23 cellular contexts compared by ENCODE assay signal in genomic region chr12:122202017-122202416, GRCh38. TPM values are rescaled to one million over a fixed set of nuclear protein-coding genes. Genes with fewer than 3 reads are reported as not detected.
DNase-seq lines count a peak whose midpoint lies in the region; ATAC-seq and TF ChIP-seq lines count a peak whose summit lies in the region.
"Had no signal": no experiment of that assay in that cellular context is flagged by ENCODE, and none has a peak within 500 bp of the region (broad histone marks: within the 10 kb centered on the region; RNA-seq: fewer than 3 reads in every experiment).

No MANE protein-coding gene starts in this region.

- ATAC-seq in activated CD8-positive, alpha-beta memory T cell treated with anti-CD3 and anti-CD28 coated beads, Interleukin-2, amount 10 ng/mL, durations not matched to agents 7 days and 5 days: no peak
- ATAC-seq: CD8-positive, alpha-beta T cell; GM12878; T-cell had no signal

- H3K4me1 Mint-ChIP-seq in activated CD4-positive, alpha-beta T cell treated with anti-CD3 and anti-CD28 coated beads, Interleukin-2, amount 10 ng/mL, durations not matched to agents 24 days and 14 days: peaks cover 17% of the 10 kb centered on the region
- peaks cover 18% of the 10 kb centered on the region for H3K4me1 Mint-ChIP-seq in activated CD8-positive, alpha-beta memory T cell treated with anti-CD3 and anti-CD28 coated beads, Interleukin-2, amount 10 ng/mL, durations not matched to agents 7 days and 5 days

- POLR2A ChIA-PET in A673 (lab: Charles Lee; ENCODE audit: low non-redundant PET): no interaction called here

- CTCF ChIA-PET in A673 (lab: Charles Lee): no interaction called here
- CTCF ChIA-PET in activated CD8-positive, alpha-beta memory T cell treated with anti-CD3 and anti-CD28 coated beads, Interleukin-2, amount 10 ng/mL, durations not matched to agents 7 days and 5 days (lab: Charles Lee): interaction anchor here (1.0 to 1.1 kb wide), 2 partner anchors 10 to 43 kb away, joined by 3 read pairs; no protein-coding TSS in a partner anchor

- H3K9me3 Mint-ChIP-seq in activated CD4-positive, alpha-beta T cell treated with anti-CD3 and anti-CD28 coated beads, Interleukin-2, amount 10 ng/mL, durations not matched to agents 24 days and 14 days: no peaks in the 10 kb centered on the region
- no peaks in the 10 kb centered on the region for H3K9me3 Mint-ChIP-seq in activated CD8-positive, alpha-beta memory T cell treated with anti-CD3 and anti-CD28 coated beads, Interleukin-2, amount 10 ng/mL, durations not matched to agents 7 days and 5 days (ENCODE audit: low read depth)
- H3K9me3 Mint-ChIP-seq: CD8-positive, alpha-beta T cell; IgD-negative memory B cell; T-cell had no signal

- TF ChIP-seq CTCF in A673 (conservative IDR thresholded peaks at IDR 0.05; ENCODE audit: low read depth, low read length): no peak

- no peak overlapping the region for H3K27ac ChIP-seq in A673 (ENCODE audit: low read depth, low read length, poor library complexity, severe bottlenecking)
- H3K27ac ChIP-seq: HL-60, KMS-11 had no signal

- no peak overlapping the region for H3K27ac Mint-ChIP-seq in activated CD4-positive, alpha-beta T cell treated with anti-CD3 and anti-CD28 coated beads, Interleukin-2, amount 10 ng/mL, durations not matched to agents 24 days and 14 days
- H3K27ac Mint-ChIP-seq in activated CD8-positive, alpha-beta memory T cell treated with anti-CD3 and anti-CD28 coated beads, Interleukin-2, amount 10 ng/mL, durations not matched to agents 7 days and 5 days: no peak overlapping the region
- H3K27ac Mint-ChIP-seq: CD8-positive, alpha-beta T cell; IgD-negative memory B cell; T-cell had no signal

- peaks cover 2% of the 10 kb centered on the region for H3K36me3 Mint-ChIP-seq in activated CD4-positive, alpha-beta T cell treated with anti-CD3 and anti-CD28 coated beads, Interleukin-2, amount 10 ng/mL, durations not matched to agents 24 days and 14 days (ENCODE audit: low read depth)
- H3K36me3 Mint-ChIP-seq in activated CD8-positive, alpha-beta memory T cell treated with anti-CD3 and anti-CD28 coated beads, Interleukin-2, amount 10 ng/mL, durations not matched to agents 7 days and 5 days: no peaks in the 10 kb centered on the region
- H3K36me3 Mint-ChIP-seq: IgD-negative memory B cell, T-cell had no signal

- BruUV-seq in A673 (replicated peaks; lab: Mats Ljungman, UMichigan): no TSS peak

- H3K4me3 ChIP-seq in A673 (ENCODE audit: low read depth, low read length, poor library complexity, severe bottlenecking): no peak overlapping the region
- H3K4me3 ChIP-seq: GM12878 had no signal

- no peaks in the 10 kb centered on the region for H3K36me3 ChIP-seq in A673 (ENCODE audit: insufficient read depth, low read length, poor library complexity, severe bottlenecking)

- peaks cover 14% of the 10 kb centered on the region for H3K4me1 ChIP-seq in A673 (ENCODE audit: insufficient read depth, low read length, poor library complexity, severe bottlenecking)

- peaks cover 28% of the 10 kb centered on the region for H3K27me3 Mint-ChIP-seq in activated CD4-positive, alpha-beta T cell treated with anti-CD3 and anti-CD28 coated beads, Interleukin-2, amount 10 ng/mL, durations not matched to agents 24 days and 14 days
- peaks cover 54% of the 10 kb centered on the region for H3K27me3 Mint-ChIP-seq in activated CD8-positive, alpha-beta memory T cell treated with anti-CD3 and anti-CD28 coated beads, Interleukin-2, amount 10 ng/mL, durations not matched to agents 7 days and 5 days

- H3K27me3 ChIP-seq in A673 (replicated peaks; ENCODE audit: insufficient read depth, low read depth, low read length, poor library complexity): peaks cover 15% of the 10 kb centered on the region

- intact Hi-C loops in activated CD4-positive, alpha-beta T cell treated with anti-CD3 and anti-CD28 coated beads, Interleukin-2, amount 10 ng/mL, durations not matched to agents 24 days and 14 days (cut with micrococcal nuclease): no loop called here
- intact Hi-C loops in A673 (cut with micrococcal nuclease; ENCODE audit: unreplicated experiment): no loop called here

- no peak for DNase-seq in activated CD4-positive, alpha-beta T cell treated with anti-CD3 and anti-CD28 coated beads, Interleukin-2, amount 10 ng/mL, durations not matched to agents 24 days and 14 days
- no peak for DNase-seq in activated CD4-positive, alpha-beta T cell treated with anti-CD3 and anti-CD28 coated beads, Interleukin-2, amount 50 U/mL, for 48 hours
- DNase-seq in D341Med (ENCODE audit: low spot score): peak; percentile 33
- DNase-seq in SK-N-DZ (ENCODE audit: low spot score): peak; percentile 90
- no peak for DNase-seq in A673 (ENCODE audit: low spot score)
- no peak for DNase-seq in activated effector memory CD4-positive, alpha-beta T cell treated with anti-CD3 and anti-CD28 coated beads, Interleukin-2, amount 50 U/mL, for 16 hours
- DNase-seq in activated CD8-positive, alpha-beta memory T cell treated with anti-CD3 and anti-CD28 coated beads, Interleukin-2, amount 10 ng/mL, durations not matched to agents 7 days and 5 days: no peak
- DNase-seq: C1 segment of cervical spinal cord; Calu3; CD8-positive, alpha-beta T cell; GDM1; MM.1S; NCI-H2029; NCI-H2227 treated with DMSO at 0.1 percent for 48 hours; T-cell had no signal

- no peaks in the 10 kb centered on the region for H3K9me3 ChIP-seq in A673 (ENCODE audit: low read depth, low read length, poor library complexity, severe bottlenecking)

- H3K4me3 Mint-ChIP-seq in activated CD4-positive, alpha-beta T cell treated with anti-CD3 and anti-CD28 coated beads, Interleukin-2, amount 10 ng/mL, durations not matched to agents 24 days and 14 days: peak overlapping the region; percentile 19
- H3K4me3 Mint-ChIP-seq in activated CD8-positive, alpha-beta memory T cell treated with anti-CD3 and anti-CD28 coated beads, Interleukin-2, amount 10 ng/mL, durations not matched to agents 7 days and 5 days: no peak overlapping the region

RNA-seq across cellular contexts. Expression of gene B3GNT4, which starts 1.5 kb away (rescaled TPM):
- total RNA-seq in activated CD4-positive, alpha-beta T cell treated with anti-CD3 and anti-CD28 coated beads, Interleukin-2, amount 10 ng/mL, durations not matched to agents 24 days and 14 days: 0.64 and 1.0 TPM in 2 replicates
- 1.3 and 5.2 TPM in 2 replicates for polyA plus RNA-seq in SK-N-DZ (2014; cell fraction: cytosol; rRNA removed)
- polyA plus RNA-seq in SK-N-DZ (2014; cell fraction: nucleus; rRNA removed): 8.6 and 18.9 TPM in 2 replicates
- 0.15 and 0.22 TPM in 2 replicates for total RNA-seq in A673 (2021)
- under 1 TPM; 0.19 to 0.76 TPM for total RNA-seq in activated CD8-positive, alpha-beta memory T cell treated with anti-CD3 and anti-CD28 coated beads, Interleukin-2, amount 10 ng/mL, durations not matched to agents 7 days and 5 days
- total RNA-seq: CD8-positive, alpha-beta T cell; GM12878 had no signal

RNA-seq across cellular contexts. Expression of gene LRRC43, which starts 19.1 kb away (rescaled TPM):
- 0.33 TPM in 1 of 2 replicates, not detected in the other for total RNA-seq in activated CD4-positive, alpha-beta T cell treated with anti-CD3 and anti-CD28 coated beads, Interleukin-2, amount 10 ng/mL, durations not matched to agents 24 days and 14 days
- 0.53 and 7.4 TPM in 2 replicates for polyA plus RNA-seq in SK-N-DZ (2014; cell fraction: cytosol; rRNA removed)
- polyA plus RNA-seq in SK-N-DZ (2014; cell fraction: nucleus; rRNA removed): 0.35 and 1.8 TPM in 2 replicates
- 0.24 TPM in 1 of 2 replicates, not detected in the other for total RNA-seq in A673 (2021)
- total RNA-seq in activated CD8-positive, alpha-beta memory T cell treated with anti-CD3 and anti-CD28 coated beads, Interleukin-2, amount 10 ng/mL, durations not matched to agents 7 days and 5 days: under 1 TPM in 1 of 2 experiments, not detected in 1; 0.67 TPM
- total RNA-seq: A172, Calu3, H4, NCI-H460 had no signal
- polyA plus RNA-seq: GM12878, IgD-negative memory B cell had no signal

RNA-seq across cellular contexts. Expression of gene DIABLO, which starts 23.8 kb away (rescaled TPM):
- 59.4 and 61.0 TPM in 2 replicates for total RNA-seq in activated CD4-positive, alpha-beta T cell treated with anti-CD3 and anti-CD28 coated beads, Interleukin-2, amount 10 ng/mL, durations not matched to agents 24 days and 14 days
- 227 and 239 TPM in 2 replicates for polyA plus RNA-seq in SK-N-DZ (2014; cell fraction: cytosol; rRNA removed)
- 133 and 135 TPM in 2 replicates for polyA plus RNA-seq in SK-N-DZ (2014; cell fraction: nucleus; rRNA removed)
- total RNA-seq in A673 (2021): 72.0 and 72.2 TPM in 2 replicates
- total RNA-seq in activated CD8-positive, alpha-beta memory T cell treated with anti-CD3 and anti-CD28 coated beads, Interleukin-2, amount 10 ng/mL, durations not matched to agents 7 days and 5 days: 10 to 100 TPM; 40.3 to 46.1 TPM

RNA-seq across cellular contexts. Expression of gene IL31, which starts 28.0 kb away (rescaled TPM):
- 2.5 TPM in 2 replicates for total RNA-seq in activated CD4-positive, alpha-beta T cell treated with anti-CD3 and anti-CD28 coated beads, Interleukin-2, amount 10 ng/mL, durations not matched to agents 24 days and 14 days
- polyA plus RNA-seq in SK-N-DZ (2014; cell fraction: cytosol; rRNA removed): not detected in 2 replicates
- not detected in 2 replicates for polyA plus RNA-seq in SK-N-DZ (2014; cell fraction: nucleus; rRNA removed)
- not detected in 2 replicates for total RNA-seq in A673 (2021)
- total RNA-seq in activated CD8-positive, alpha-beta memory T cell treated with anti-CD3 and anti-CD28 coated beads, Interleukin-2, amount 10 ng/mL, durations not matched to agents 7 days and 5 days: not detected
- total RNA-seq: A172; Calu3; CD8-positive, alpha-beta T cell; GM12878; H4; NCI-H460; T-cell had no signal
- polyA plus RNA-seq: AG04450, GM12878, IgD-negative memory B cell had no signal

Comparison
In these comparisons a context has a peak if more than half of its experiments do, and no peak if none do; other contexts are left out.
1. DNase-seq: peak in D341Med (single experiment) and SK-N-DZ (single experiment); none in activated CD4-positive, alpha-beta T cell treated with anti-CD3 and anti-CD28 coated beads, Interleukin-2, amount 10 ng/mL, durations not matched to agents 24 days and 14 days (single experiment), activated CD4-positive, alpha-beta T cell treated with anti-CD3 and anti-CD28 coated beads, Interleukin-2, amount 50 U/mL, for 48 hours (0 of 2), A673 (single experiment), activated effector memory CD4-positive, alpha-beta T cell treated with anti-CD3 and anti-CD28 coated beads, Interleukin-2, amount 50 U/mL, for 16 hours (single experiment) and activated CD8-positive, alpha-beta memory T cell treated with anti-CD3 and anti-CD28 coated beads, Interleukin-2, amount 10 ng/mL, durations not matched to agents 7 days and 5 days (single experiment).